ENCODE assay signal across 28 cellular contexts in genomic region chr2:221973902-221974301, GRCh38.
DNase-seq lines count a peak whose midpoint lies in the region; ATAC-seq, FAIRE-seq and TF ChIP-seq lines count a peak whose summit lies in the region.
"Had no signal": no experiment of that assay in that cellular context is flagged by ENCODE, and none has a peak within 500 bp of the region (broad histone marks: within the 10 kb centered on the region; RNA-seq: fewer than 3 reads in every experiment).

No MANE protein-coding gene starts in this region.

- H3K79me2 ChIP-seq in HepG2 (ENCODE audit: insufficient read depth, low read length) = no peaks in the 10 kb centered on the region
- no peaks in the 10 kb centered on the region for H3K79me2 ChIP-seq in GM23338 (replicated peaks; ENCODE audit: insufficient read depth)

- no peak for FAIRE-seq in HepG2 (lab: Jason Lieb, UNC)
- FAIRE-seq: A204.1, GM12878, GM12892, GM18507, GM19239 had no signal

- H3K27ac Mint-ChIP-seq in GM23338 = no peak overlapping the region
- H3K27ac Mint-ChIP-seq: CD14-positive monocyte; CD4-positive, alpha-beta memory T cell; CD4-positive, CD25-positive, alpha-beta regulatory T cell; CD8-positive, alpha-beta memory T cell had no signal

- no peaks in the 10 kb centered on the region for H3K9me3 ChIP-seq in HepG2 (ENCODE audit: low read length)
- no peaks in the 10 kb centered on the region for H3K9me3 ChIP-seq in right lobe of liver
- H3K9me3 ChIP-seq: BE2C, BLaER1 had no signal

- H3K4me3 Mint-ChIP-seq in GM23338 = no peak overlapping the region
- H3K4me3 Mint-ChIP-seq: CD14-positive monocyte; CD4-positive, alpha-beta memory T cell; CD4-positive, CD25-positive, alpha-beta regulatory T cell had no signal

- intact Hi-C loops in HepG2 (cut with micrococcal nuclease; ENCODE audit: unreplicated experiment) (no loop called here), right lobe of liver (cut with DNase I) (no loop called here)

- H3K9me2 ChIP-seq in GM23338 (ENCODE audit: insufficient read depth) = peaks cover 4% of the 10 kb centered on the region

- H3K27me3 ChIP-seq in HepG2 (ENCODE audit: control insufficient read depth in 1 of 2, insufficient read depth in 2 of 2, low read length in 2 of 2) = no peaks in the 10 kb centered on the region; a peak in 1 of 5 replicates
- no peaks in the 10 kb centered on the region for H3K27me3 ChIP-seq in right lobe of liver
- no peaks in the 10 kb centered on the region for H3K27me3 ChIP-seq in GM23338 (ENCODE audit: insufficient read depth)
- H3K27me3 ChIP-seq: BLaER1 had no signal

- ATAC-seq in HepG2 (no peak), right lobe of liver (no peak), GM23338 (no peak), GM18873 (IDR thresholded peaks at IDR 0.05; ENCODE audit: low FRiP score, unreplicated experiment) (no peak)
- ATAC-seq: GM12878 had no signal

- no peaks in the 10 kb centered on the region for H3K36me3 ChIP-seq in HepG2 (replicated peaks in 1 of 2; ENCODE audit: control insufficient read depth in 1 of 2, insufficient read depth in 2 of 2, low read length in 2 of 2)
- H3K36me3 ChIP-seq in right lobe of liver = no peaks in the 10 kb centered on the region
- H3K36me3 ChIP-seq in GM23338 (ENCODE audit: insufficient read depth) = no peaks in the 10 kb centered on the region
- H3K36me3 ChIP-seq: BE2C, BLaER1 had no signal

- H3K4me2 ChIP-seq in HepG2 (ENCODE audit: low read depth, low read length) = no peak overlapping the region
- no peak overlapping the region for H3K4me2 ChIP-seq in GM23338
- H3K4me2 ChIP-seq: BLaER1 had no signal

- no peak for TF ChIP-seq RAD21 in HepG2 (CRISPR knock-in tag; IDR thresholded peaks at IDR 0.05)
- no peak for TF ChIP-seq RAD21 in Ishikawa (IDR thresholded peaks at IDR 0.05; ENCODE audit: low read depth)

- in situ Hi-C loops in HepG2 (cut with HindIII; ENCODE audit: extremely low pct_ligation_motif_present, low pct_unique_long_range_greater_than_20kb) = no loop called here
- in situ Hi-C loops in ACHN (cut with HindIII; ENCODE audit: low pct_ligation_motif_present, low pct_unique_long_range_greater_than_20kb, low sequenced_read_pairs) = no loop called here

- no peak overlapping the region for H3K27ac ChIP-seq in HepG2 (ENCODE audit: extremely low read length, insufficient read depth, low read length)
- no peak overlapping the region for H3K27ac ChIP-seq in right lobe of liver
- no peak overlapping the region for H3K27ac ChIP-seq in GM23338 (ENCODE audit: low read depth)
- H3K27ac ChIP-seq: BLaER1 had no signal

- TF ChIP-seq EP300 in HepG2 (IDR thresholded peaks at IDR 0.05; ENCODE audit: low read depth in 2 of 2, low read length in 2 of 2) (no peak), HepG2 (CRISPR knock-in tag; IDR thresholded peaks at IDR 0.05; ENCODE audit: borderline replicate concordance) (no peak), Ishikawa (IDR thresholded peaks at IDR 0.05; ENCODE audit: borderline replicate concordance) (no peak)

- no peaks in the 10 kb centered on the region for H3K9me3 Mint-ChIP-seq in GM23338
- H3K9me3 Mint-ChIP-seq: CD4-positive, alpha-beta memory T cell had no signal

- H3K27me3 Mint-ChIP-seq in GM23338 (ENCODE audit: insufficient read depth, low read depth, poor library complexity) = no peaks in the 10 kb centered on the region

- H3K36me3 Mint-ChIP-seq in GM23338 (ENCODE audit: low read depth) = no peaks in the 10 kb centered on the region
- H3K36me3 Mint-ChIP-seq: CD14-positive monocyte; CD4-positive, alpha-beta memory T cell; CD4-positive, CD25-positive, alpha-beta regulatory T cell; CD8-positive, alpha-beta memory T cell had no signal

- no peak for DNase-seq in HepG2 (ENCODE audit: low spot score)
- no peak for DNase-seq in right lobe of liver
- DNase-seq in GM23338 (ENCODE audit: low spot score) = no peak
- no peak for DNase-seq in ACHN
- DNase-seq in OCI-M1 (lab: John Stamatoyannopoulos, UW) = no peak
- DNase-seq: 8988T; BE2C; C1 segment of cervical spinal cord; CD4-positive, alpha-beta memory T cell; CD4-positive, CD25-positive, alpha-beta regulatory T cell; CD8-positive, alpha-beta memory T cell; COR-L47; DMS 273 treated with DMSO at 0.1 percent for 48 hours; DMS153; DMS53; DMS79; DND-41; EL; GDM1 had no signal

- WGBS in HepG2 (ENCODE audit: low lambda C conversion rate) = 3% methylated on average over 2 of the region's 2 CpGs
- 60% methylated on average over 2 of the region's 2 CpGs for WGBS in right lobe of liver (ENCODE audit: insufficient coverage, low coverage, low lambda C conversion rate, missing lambda C conversion rate)

- no peak overlapping the region for H3K9ac ChIP-seq in HepG2 (ENCODE audit: insufficient read depth, low read depth, low read length)
- H3K9ac ChIP-seq: BLaER1 had no signal

- H2AFZ ChIP-seq in HepG2 (ENCODE audit: low read length) = no peak overlapping the region
- 0 out of 2 replicates have a peak overlapping the region, but pooled peaks have one; percentile 6 for H2AFZ ChIP-seq in GM23338

- no peaks in the 10 kb centered on the region for H3K4me1 ChIP-seq in HepG2 (ENCODE audit: insufficient read depth, low read length)
- H3K4me1 ChIP-seq in right lobe of liver = no peaks in the 10 kb centered on the region
- no peaks in the 10 kb centered on the region for H3K4me1 ChIP-seq in GM23338 (ENCODE audit: insufficient read depth)
- H3K4me1 ChIP-seq: BE2C, BLaER1 had no signal

- peaks cover 7% of the 10 kb centered on the region; the same call in 2 of the 3 replicates for H3K4me1 Mint-ChIP-seq in GM23338
- H3K4me1 Mint-ChIP-seq: CD14-positive monocyte; CD4-positive, alpha-beta memory T cell; CD4-positive, CD25-positive, alpha-beta regulatory T cell; CD8-positive, alpha-beta memory T cell had no signal

- POLR2A ChIA-PET in HepG2 (lab: Yijun Ruan, JAX) = no interaction called here

- H3K4me3 ChIP-seq in HepG2 (replicated peaks in 1 of 3; ENCODE audit: insufficient read depth in 1 of 3, low read depth in 2 of 3, low read length in 3 of 3) (no peak overlapping the region), right lobe of liver (no peak overlapping the region), GM23338 (no peak overlapping the region)
- H3K4me3 ChIP-seq: BLaER1, GM12878 had no signal

- TF ChIP-seq CTCF in HepG2 (CRISPR knock-in tag; IDR thresholded peaks at IDR 0.05) (no peak), right lobe of liver (IDR thresholded peaks at IDR 0.05) (no peak), GM23338 (conservative IDR thresholded peaks at IDR 0.05; ENCODE audit: low read depth in 2 of 2) (no peak)

- no TSS peak for BruUV-seq in HepG2 (replicated peaks; lab: Mats Ljungman, UMichigan)

- TF ChIP-seq POLR2A in HepG2 (IDR thresholded peaks at IDR 0.05; ENCODE audit: insufficient read depth in 1 of 2, low read depth in 2 of 2, low read length in 2 of 2) (no peak), right lobe of liver (IDR thresholded peaks at IDR 0.05) (no peak)

- CTCF ChIA-PET in HepG2 (lab: Yijun Ruan, JAX; ENCODE audit: low intra/inter-chr PET ratio, low total read pairs) = no interaction called here

- no peaks in the 10 kb centered on the region for H4K20me1 ChIP-seq in HepG2 (ENCODE audit: insufficient read depth, low read length)
- no peaks in the 10 kb centered on the region for H4K20me1 ChIP-seq in GM23338 (replicated peaks; ENCODE audit: insufficient read depth)
- H4K20me1 ChIP-seq: BLaER1 had no signal

- H3F3A ChIP-seq in GM23338 (replicated peaks; ENCODE audit: low read depth) = no peaks in the 10 kb centered on the region

TF ChIP-seq in HepG2, 621 proteins besides CTCF, POLR2A, EP300 and RAD21:
- TF ChIP-seq CEBPB (IDR thresholded peaks at IDR 0.05; ENCODE audit: borderline replicate concordance, low read depth, low read length) (peak; percentile 60; the same call in 1 of the 2 replicates), ETV6 (CRISPR knock-in tag; conservative IDR thresholded peaks at IDR 0.05) (no peak)

TF ChIP-seq in GM23338, 12 proteins besides CTCF, POLR2A, EP300 and RAD21 (continues in another document):
- TF ChIP-seq ETS1 (IDR thresholded peaks at IDR 0.05) (no peak), NANOG (IDR thresholded peaks at IDR 0.05; ENCODE audit: borderline replicate concordance) (no peak)

TF ChIP-seq in Ishikawa, 13 proteins besides CTCF, POLR2A, EP300 and RAD21:
- TF ChIP-seq CEBPB (IDR thresholded peaks at IDR 0.05) (peak; percentile 52; the same call in 1 of the 2 replicates), NFIC (IDR thresholded peaks at IDR 0.05) (no peak), ZBTB7A (IDR thresholded peaks at IDR 0.05; ENCODE audit: low read depth) (no peak)
